ENCODE assay signal across 18 cellular contexts in genomic region chr2:185012643-185013042, GRCh38.
A peak's percentile ranks its signal among the peaks of the same experiment; 100 is the strongest.
DNase-seq lines count a peak whose midpoint lies in the region; ATAC-seq and TF ChIP-seq lines count a peak whose summit lies in the region.
"Had no signal": no experiment of that assay in that cellular context is flagged by ENCODE, and none has a peak within 500 bp of the region (broad histone marks: within the 10 kb centered on the region; RNA-seq: fewer than 3 reads in every experiment).

No MANE protein-coding gene starts in this region.

- POLR2A ChIA-PET in activated CD8-positive, alpha-beta T cell treated with anti-CD3 and anti-CD28 coated beads for 36 hours (lab: Charles Lee), result no interaction called here
- POLR2A ChIA-PET in activated CD8-positive, alpha-beta T cell treated with anti-CD3 and anti-CD28 coated beads, Interleukin-2, amount 10 ng/mL, durations not matched to agents 7 days and 5 days (lab: Charles Lee), result no interaction called here

- no peaks in the 10 kb centered on the region for H3K4me1 Mint-ChIP-seq in activated CD8-positive, alpha-beta T cell treated with anti-CD3 and anti-CD28 coated beads for 36 hours (ENCODE audit: low read depth)
- no peaks in the 10 kb centered on the region for H3K4me1 Mint-ChIP-seq in activated CD8-positive, alpha-beta T cell treated with anti-CD3 and anti-CD28 coated beads, Interleukin-2, amount 10 ng/mL, durations not matched to agents 7 days and 5 days (ENCODE audit: low read depth)
- H3K4me1 Mint-ChIP-seq: activated CD4-positive, alpha-beta T cell treated with anti-CD3 and anti-CD28 coated beads, Interleukin-2, amount 10 ng/mL, durations not matched to agents 24 days and 14 days had no signal

- no peak overlapping the region for H3K27ac ChIP-seq in subcutaneous abdominal adipose tissue (ENCODE audit: low read depth, low read length)
- H3K27ac ChIP-seq: BLaER1 treated with 17β-estradiol and CSF1 and Interleukin-3, amounts not matched to agents 10 nM and 100 nM; gastrocnemius medialis; vagina had no signal

- H3K4me3 Mint-ChIP-seq in activated CD8-positive, alpha-beta T cell treated with anti-CD3 and anti-CD28 coated beads for 36 hours, result no peak overlapping the region
- no peak overlapping the region for H3K4me3 Mint-ChIP-seq in activated CD8-positive, alpha-beta T cell treated with anti-CD3 and anti-CD28 coated beads, Interleukin-2, amount 10 ng/mL, durations not matched to agents 7 days and 5 days
- H3K4me3 Mint-ChIP-seq: activated CD4-positive, alpha-beta T cell treated with anti-CD3 and anti-CD28 coated beads, Interleukin-2, amount 10 ng/mL, durations not matched to agents 24 days and 14 days had no signal

- intact Hi-C loops in activated CD8-positive, alpha-beta T cell treated with anti-CD3 and anti-CD28 coated beads for 36 hours (cut with micrococcal nuclease), result no loop called here

- H3K27me3 ChIP-seq in subcutaneous abdominal adipose tissue (ENCODE audit: control insufficient read depth in 5 of 5, insufficient read depth in 4 of 5, low read length in 5 of 5), result no peaks in the 10 kb centered on the region
- H3K27me3 ChIP-seq: BLaER1 treated with 17β-estradiol and CSF1 and Interleukin-3, amounts not matched to agents 10 nM and 100 nM; gastrocnemius medialis; vagina had no signal

- H3K9ac ChIP-seq in subcutaneous abdominal adipose tissue (ENCODE audit: low read length in 5 of 5), result no peak overlapping the region
- H3K9ac ChIP-seq: BLaER1 treated with 17β-estradiol and CSF1 and Interleukin-3, amounts not matched to agents 10 nM and 100 nM had no signal

- no peaks in the 10 kb centered on the region for H3K36me3 ChIP-seq in subcutaneous abdominal adipose tissue (ENCODE audit: control insufficient read depth in 5 of 5, insufficient read depth in 5 of 5, low read length in 5 of 5)
- H3K36me3 ChIP-seq: BLaER1 treated with 17β-estradiol and CSF1 and Interleukin-3, amounts not matched to agents 10 nM and 100 nM; gastrocnemius medialis; vagina had no signal

- no peak overlapping the region for H3K27ac Mint-ChIP-seq in activated CD8-positive, alpha-beta T cell treated with anti-CD3 and anti-CD28 coated beads for 36 hours
- H3K27ac Mint-ChIP-seq in activated CD8-positive, alpha-beta T cell treated with anti-CD3 and anti-CD28 coated beads, Interleukin-2, amount 10 ng/mL, durations not matched to agents 7 days and 5 days, result no peak overlapping the region
- H3K27ac Mint-ChIP-seq: activated CD4-positive, alpha-beta T cell treated with anti-CD3 and anti-CD28 coated beads, Interleukin-2, amount 10 ng/mL, durations not matched to agents 24 days and 14 days had no signal

- H3K27me3 Mint-ChIP-seq in activated CD8-positive, alpha-beta T cell treated with anti-CD3 and anti-CD28 coated beads for 36 hours, result no peaks in the 10 kb centered on the region
- H3K27me3 Mint-ChIP-seq in activated CD8-positive, alpha-beta T cell treated with anti-CD3 and anti-CD28 coated beads, Interleukin-2, amount 10 ng/mL, durations not matched to agents 7 days and 5 days (ENCODE audit: low read depth), result no peaks in the 10 kb centered on the region
- H3K27me3 Mint-ChIP-seq: activated CD4-positive, alpha-beta T cell treated with anti-CD3 and anti-CD28 coated beads, Interleukin-2, amount 10 ng/mL, durations not matched to agents 24 days and 14 days had no signal

- H3K4me3 ChIP-seq in fibroblast of the aortic adventitia (ENCODE audit: low read depth, low read length), result no peak overlapping the region
- H3K4me3 ChIP-seq in subcutaneous abdominal adipose tissue (ENCODE audit: low read depth in 1 of 5, low read length in 5 of 5), result peak overlapping the region in 4 of 5 donors; percentile 8 to 49 (median 32)
- H3K4me3 ChIP-seq: BLaER1 treated with 17β-estradiol and CSF1 and Interleukin-3, amounts not matched to agents 10 nM and 100 nM; gastrocnemius medialis; vagina had no signal

- no peaks in the 10 kb centered on the region for H3K36me3 Mint-ChIP-seq in activated CD8-positive, alpha-beta T cell treated with anti-CD3 and anti-CD28 coated beads for 36 hours (ENCODE audit: low read depth)
- peaks cover 5% of the 10 kb centered on the region for H3K36me3 Mint-ChIP-seq in activated CD8-positive, alpha-beta T cell treated with anti-CD3 and anti-CD28 coated beads, Interleukin-2, amount 10 ng/mL, durations not matched to agents 7 days and 5 days (ENCODE audit: low read depth)

- CTCF ChIA-PET in activated CD8-positive, alpha-beta T cell treated with anti-CD3 and anti-CD28 coated beads for 36 hours (lab: Charles Lee), result no interaction called here
- CTCF ChIA-PET in activated CD8-positive, alpha-beta T cell treated with anti-CD3 and anti-CD28 coated beads, Interleukin-2, amount 10 ng/mL, durations not matched to agents 7 days and 5 days (lab: Charles Lee), result no interaction called here

- no peak for ATAC-seq in activated CD8-positive, alpha-beta T cell treated with anti-CD3 and anti-CD28 coated beads for 36 hours
- ATAC-seq in activated CD8-positive, alpha-beta T cell treated with anti-CD3 and anti-CD28 coated beads, Interleukin-2, amount 10 ng/mL, durations not matched to agents 7 days and 5 days, result no peak
- ATAC-seq: gastrocnemius medialis had no signal

- H3K9me3 ChIP-seq in subcutaneous abdominal adipose tissue (ENCODE audit: control insufficient read depth in 5 of 5, low read length in 5 of 5), result peaks cover 5 to 35% (median 24%) of the 10 kb centered on the region in 5 donors

- no peak for TF ChIP-seq CTCF in activated CD8-positive, alpha-beta T cell treated with anti-CD3 and anti-CD28 coated beads for 36 hours (IDR thresholded peaks at IDR 0.05)
- TF ChIP-seq CTCF in fibroblast of the aortic adventitia (IDR thresholded peaks at IDR 0.05; ENCODE audit: insufficient read depth, low read length), result no peak

- no peaks in the 10 kb centered on the region for H3K4me1 ChIP-seq in subcutaneous abdominal adipose tissue (ENCODE audit: control insufficient read depth in 5 of 5, insufficient read depth in 5 of 5, low read length in 5 of 5)
- H3K4me1 ChIP-seq: BLaER1 treated with 17β-estradiol and CSF1 and Interleukin-3, amounts not matched to agents 10 nM and 100 nM; gastrocnemius medialis; vagina had no signal

- DNase-seq in activated CD8-positive, alpha-beta T cell treated with anti-CD3 and anti-CD28 coated beads for 36 hours, result peak; percentile 5
- DNase-seq in activated CD8-positive, alpha-beta T cell treated with anti-CD3 and anti-CD28 coated beads, Interleukin-2, amount 10 ng/mL, durations not matched to agents 7 days and 5 days, result no peak
- peak; percentile 29 for DNase-seq in astrocyte of the hippocampus (ENCODE audit: low read depth, low spot score)
- DNase-seq in fibroblast of the aortic adventitia (ENCODE audit: low read depth), result peak; percentile 2
- DNase-seq in HCEC 1CT, result no peak
- DNase-seq in activated naive CD4-positive, alpha-beta T cell treated with Interleukin-2 at 50 U/mL for 16 hours, result no peak
- no peak for DNase-seq in foreskin melanocyte
- DNase-seq: activated CD4-positive, alpha-beta T cell treated with anti-CD3 and anti-CD28 coated beads, Interleukin-2, amount 10 ng/mL, durations not matched to agents 24 days and 14 days; anterior cingulate cortex; gastrocnemius medialis; NCI-H1092; NCI-H2029; occipital lobe; stimulated activated CD4-positive, alpha-beta T cell treated with anti-CD3 and anti-CD28 coated beads, Interleukin-12 subunit alpha, Interleukin-12 subunit beta, amount 100 ng/mL, for 4 hours; substantia nigra had no signal

- H3K9me3 Mint-ChIP-seq in activated CD8-positive, alpha-beta T cell treated with anti-CD3 and anti-CD28 coated beads for 36 hours, result peaks cover 23% of the 10 kb centered on the region
- peaks cover 47% of the 10 kb centered on the region for H3K9me3 Mint-ChIP-seq in activated CD8-positive, alpha-beta T cell treated with anti-CD3 and anti-CD28 coated beads, Interleukin-2, amount 10 ng/mL, durations not matched to agents 7 days and 5 days (ENCODE audit: insufficient read depth)

Comparison
In these comparisons a context has a peak if more than half of its experiments do, and no peak if none do; other contexts are left out.
1. DNase-seq: peak in activated CD8-positive, alpha-beta T cell treated with anti-CD3 and anti-CD28 coated beads for 36 hours (single experiment), astrocyte of the hippocampus (single experiment) and fibroblast of the aortic adventitia (single experiment); none in activated CD8-positive, alpha-beta T cell treated with anti-CD3 and anti-CD28 coated beads, Interleukin-2, amount 10 ng/mL, durations not matched to agents 7 days and 5 days (single experiment), HCEC 1CT (single experiment), activated naive CD4-positive, alpha-beta T cell treated with Interleukin-2 at 50 U/mL for 16 hours (single experiment) and foreskin melanocyte (single experiment).